9 cellular contexts compared by ENCODE assay signal in the genomic region with DNA sequence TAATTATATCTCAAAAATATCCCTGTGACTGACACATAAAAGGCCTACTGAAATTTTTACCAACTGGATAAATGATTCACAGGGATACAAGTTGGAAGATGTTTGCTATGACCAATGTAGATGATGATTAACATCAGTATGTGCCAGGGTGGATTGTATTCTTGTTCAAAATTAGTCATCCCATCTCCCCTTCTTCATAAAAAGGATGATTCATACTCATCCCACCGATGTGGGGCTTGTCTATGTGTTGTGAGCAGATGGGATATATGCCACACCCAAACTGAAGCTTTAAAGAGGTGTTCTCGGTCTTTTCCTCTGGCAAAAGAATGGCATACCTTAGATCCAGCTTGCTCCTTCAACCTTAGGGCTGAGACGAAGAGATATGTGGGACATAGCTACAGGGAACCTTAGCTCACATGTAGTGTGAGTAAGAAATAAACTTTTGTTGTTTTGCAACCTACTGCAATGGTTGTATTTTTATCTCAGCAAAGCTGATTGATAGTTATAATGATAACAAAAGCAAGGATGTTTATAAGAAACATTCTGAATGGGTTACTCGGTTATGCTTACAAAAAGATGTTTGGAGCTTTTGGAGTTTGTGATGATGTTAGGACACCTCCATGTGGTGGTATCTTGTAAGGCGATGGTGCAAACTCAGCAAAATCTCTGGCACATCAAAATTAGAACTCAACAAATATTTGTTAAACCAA. TPM values are rescaled to one million over a fixed set of nuclear protein-coding genes. Genes with fewer than 3 reads are reported as not detected.
DNase-seq lines count a peak whose midpoint lies in the region; ATAC-seq, FAIRE-seq and TF ChIP-seq lines count a peak whose summit lies in the region.
"Had no signal": no experiment of that assay in that cellular context is flagged by ENCODE, and none has a peak within 500 bp of the region (broad histone marks: within the 10 kb centered on the region; RNA-seq: fewer than 3 reads in every experiment).

No MANE protein-coding gene starts in this region.

- H3K27ac Mint-ChIP-seq in activated CD8-positive, alpha-beta memory T cell treated with anti-CD3 and anti-CD28 coated beads, Interleukin-2, amount 10 ng/mL, durations not matched to agents 7 days and 5 days = no peak overlapping the region

- TF ChIP-seq EP300 in GM12878 (IDR thresholded peaks at IDR 0.05; ENCODE audit: borderline replicate concordance in 1 of 2, control insufficient read depth in 1 of 2, low read depth in 2 of 2, low read length in 2 of 2) = no peak

- BruUV-seq in GM12878 (replicated peaks; lab: Mats Ljungman, UMichigan) = no TSS peak

- H3K27me3 Mint-ChIP-seq in activated CD8-positive, alpha-beta memory T cell treated with anti-CD3 and anti-CD28 coated beads, Interleukin-2, amount 10 ng/mL, durations not matched to agents 7 days and 5 days = no peaks in the 10 kb centered on the region

- no peak overlapping the region for H3K27ac ChIP-seq in GM12878 (ENCODE audit: control insufficient read depth, insufficient read depth)
- H3K27ac ChIP-seq: SK-N-MC had no signal

- in situ Hi-C loops in GM12878 (cut with MboI) = no loop called here

- no peaks in the 10 kb centered on the region for H3K4me1 ChIP-seq in GM12878 (ENCODE audit: control insufficient read depth, insufficient read depth, low read length)
- H3K4me1 ChIP-seq in mucosa of descending colon (ENCODE audit: low read depth) = no peaks in the 10 kb centered on the region

- H3K4me3 ChIP-seq in GM12878 (no peak overlapping the region), mucosa of descending colon (no peak overlapping the region)
- H3K4me3 ChIP-seq: SK-N-MC had no signal

- H3K27me3 ChIP-seq in GM12878 (replicated peaks in 1 of 2; ENCODE audit: control insufficient read depth in 2 of 2, insufficient read depth in 2 of 2, low read length in 1 of 2) = no peaks in the 10 kb centered on the region

- H3K36me3 ChIP-seq in GM12878 (ENCODE audit: control insufficient read depth in 2 of 2, insufficient read depth in 2 of 2, low read length in 1 of 2) (no peaks in the 10 kb centered on the region), mucosa of descending colon (ENCODE audit: low read depth) (no peaks in the 10 kb centered on the region)

- no peak overlapping the region for H3K9ac ChIP-seq in GM12878 (ENCODE audit: control insufficient read depth, insufficient read depth, low read length)

- intact Hi-C loops in GM12878 (cut with micrococcal nuclease; ENCODE audit: unreplicated experiment) (loop anchor here (5.0 to 10.0 kb wide), 3 partner anchors 336 to 698 kb away; no protein-coding TSS in a partner anchor), mucosa of descending colon (cut with DNase I, micrococcal nuclease) (no loop called here)

- WGBS in GM12878 (ENCODE audit: insufficient coverage, insufficient replicate concordance, low lambda C conversion rate, missing lambda C conversion rate) = 22% methylated on average over 5 of the region's 5 CpGs

- TF ChIP-seq RAD21 in GM12878 (IDR thresholded peaks at IDR 0.05; ENCODE audit: insufficient read depth, low read depth, low read length) = peak; percentile 81

- SMC1A ChIA-PET in GM12878 (lab: Charles Lee; ENCODE audit: uncharacterized antibody, unreplicated experiment) = interaction anchor here (0.6 to 1.7 kb wide), 6 partner anchors 10 to 911 kb away, joined by 3 to 7 read pairs (median 4); no protein-coding TSS in a partner anchor

- no peak for TF ChIP-seq POLR2A in GM12878 (IDR thresholded peaks at IDR 0.05; ENCODE audit: low read depth, low read length)

- no peaks in the 10 kb centered on the region for H3K36me3 Mint-ChIP-seq in activated CD8-positive, alpha-beta memory T cell treated with anti-CD3 and anti-CD28 coated beads, Interleukin-2, amount 10 ng/mL, durations not matched to agents 7 days and 5 days

- RAD21 ChIA-PET in GM12878 (lab: Charles Lee; ENCODE audit: unreplicated experiment) = interaction anchor here (0.7 to 1.2 kb wide), 3 partner anchors 29 to 86 kb away, joined by 3 read pairs; a partner anchor contains a TSS

- H3K79me2 ChIP-seq in GM12878 (ENCODE audit: control insufficient read depth, insufficient read depth, low read length) = no peaks in the 10 kb centered on the region

- H3K9me3 Mint-ChIP-seq in activated CD8-positive, alpha-beta memory T cell treated with anti-CD3 and anti-CD28 coated beads, Interleukin-2, amount 10 ng/mL, durations not matched to agents 7 days and 5 days (ENCODE audit: low read depth) = no peaks in the 10 kb centered on the region

- no peak overlapping the region for H2AFZ ChIP-seq in GM12878 (ENCODE audit: control insufficient read depth, low read depth, low read length)

- ATAC-seq in GM19452 (IDR thresholded peaks at IDR 0.05; ENCODE audit: unreplicated experiment) = peak; percentile 67
- peak; percentile 53; the same call in 2 of the 3 replicates for ATAC-seq in GM12878
- peak; percentile 12 for ATAC-seq in mucosa of descending colon
- no peak for ATAC-seq in activated CD8-positive, alpha-beta memory T cell treated with anti-CD3 and anti-CD28 coated beads, Interleukin-2, amount 10 ng/mL, durations not matched to agents 7 days and 5 days

- peak; percentile 56 for TF ChIP-seq CTCF in D721Med (IDR thresholded peaks at IDR 0.05; ENCODE audit: insufficient read depth, missing control alignments)
- TF ChIP-seq CTCF in GM12878 (IDR thresholded peaks at IDR 0.05 in 2 of 3, conservative IDR thresholded peaks at IDR 0.05 in 1 of 3; ENCODE audit: control insufficient read depth in 2 of 3, extremely low read depth in 1 of 3, insufficient read depth in 1 of 3, low read depth in 3 of 3, low read length in 3 of 3) = peak; percentile 33 to 58 (median 48); a peak in 5 of 6 replicates
- TF ChIP-seq CTCF in mucosa of descending colon (IDR thresholded peaks at IDR 0.05) = no peak

- H3K9me3 ChIP-seq in GM12878 (replicated peaks; ENCODE audit: control insufficient read depth, insufficient read depth, low read length) = no peaks in the 10 kb centered on the region
- no peaks in the 10 kb centered on the region for H3K9me3 ChIP-seq in mucosa of descending colon

- no peak overlapping the region for H3K4me2 ChIP-seq in GM12878 (ENCODE audit: control insufficient read depth, insufficient read depth)

- DNase-seq in D721Med (ENCODE audit: insufficient read length, low spot score) (no peak), HTR-8/SVneo (ENCODE audit: insufficient read length, low spot score) (peak; percentile 30), GM12878 (ENCODE audit: low read depth, low spot score) (no peak), mucosa of descending colon (no peak), Kasumi-1 (lab: John Stamatoyannopoulos, UW) (no peak)
- no peak for DNase-seq in activated CD8-positive, alpha-beta memory T cell treated with anti-CD3 and anti-CD28 coated beads, Interleukin-2, amount 10 ng/mL, durations not matched to agents 7 days and 5 days
- DNase-seq in stimulated activated CD4-positive, alpha-beta T cell treated with anti-CD3 and anti-CD28 coated beads, Interleukin-4, amount 100 ng/mL, for 24 hours = no peak

- H4K20me1 ChIP-seq in GM12878 (ENCODE audit: control insufficient read depth, insufficient read depth) = no peaks in the 10 kb centered on the region

- peaks cover 2% of the 10 kb centered on the region for H3K4me1 Mint-ChIP-seq in activated CD8-positive, alpha-beta memory T cell treated with anti-CD3 and anti-CD28 coated beads, Interleukin-2, amount 10 ng/mL, durations not matched to agents 7 days and 5 days

- CTCF ChIA-PET in GM12878 (lab: Yijun Ruan, JAX) = interaction anchor here (0.8 to 2.1 kb wide), 14 partner anchors 9 to 1439 kb away, joined by 3 to 10 read pairs (median 4); no protein-coding TSS in a partner anchor
- CTCF ChIA-PET in activated CD8-positive, alpha-beta memory T cell treated with anti-CD3 and anti-CD28 coated beads, Interleukin-2, amount 10 ng/mL, durations not matched to agents 7 days and 5 days (lab: Charles Lee) = no interaction called here

- POLR2A ChIA-PET in GM12878 (lab: Charles Lee) = interaction anchor here (0.9 kb wide), 1 partner anchor 265 kb away, joined by 4 read pairs; no protein-coding TSS in a partner anchor

- H3K4me3 Mint-ChIP-seq in activated CD8-positive, alpha-beta memory T cell treated with anti-CD3 and anti-CD28 coated beads, Interleukin-2, amount 10 ng/mL, durations not matched to agents 7 days and 5 days = no peak overlapping the region

- FAIRE-seq in D721Med (lab: Jason Lieb, UNC) (peak; percentile 74), HTR-8/SVneo (lab: Jason Lieb, UNC) (no peak), GM12878 (lab: Jason Lieb, UNC) (no peak)

RNA-seq across cellular contexts. Expression of a gene that starts 29.4 kb away (rescaled TPM):
- 0.52 TPM in 1 of 2 replicates, not detected in the other for total RNA-seq in GM12878 (2013; cell fraction: nucleolus; rRNA removed)
- total RNA-seq in GM12878 (2014; rRNA removed) (0.11 TPM in 1 of 2 replicates, not detected in the other), GM12878 (2014; rRNA removed; fragmentation: Illumina TruSeq; extraction: Trizol) (not detected in 2 replicates), GM12878 (2021) (not detected in 2 replicates), mucosa of descending colon (under 1 TPM; 0.28 to 0.90 (median 0.36) TPM)
- polyA plus RNA-seq in GM12878 (2011; ENCODE audit: low read depth) = not detected
- polyA plus RNA-seq in GM12878 (2011; rRNA removed) (not detected in 2 replicates), GM12878 (2014; fragmentation: Illumina TruSeq; extraction: Trizol) (not detected in 2 replicates), GM12878 (2014; fragmentation: Nextera tagmentation; extraction: Ambion mirVana) (under 1 TPM in 1 of 2 experiments, not detected in 1; 0.08 TPM), GM12878 (2014; rRNA removed) (0.27 TPM in 1 of 2 replicates, not detected in the other), GM12878 (2016; fragmentation: Nextera tagmentation; extraction: Ambion mirVana) (under 1 TPM in 1 of 2 experiments, not detected in 1; 0.10 TPM)
- polyA plus RNA-seq in GM12878 (2011; cell fraction: cytosol; rRNA removed) = not detected in 2 replicates
- not detected in 2 replicates for polyA plus RNA-seq in GM12878 (2011; cell fraction: nucleus; rRNA removed)
- not detected in 2 replicates for polyA plus RNA-seq in GM12878 (2012)
- polyA minus RNA-seq in GM12878 (2011; rRNA and poly(A)+ RNA removed) = not detected in 2 replicates
- polyA minus RNA-seq in GM12878 (2011; cell fraction: cytosol; rRNA and poly(A)+ RNA removed) = not detected in 2 replicates
- polyA minus RNA-seq in GM12878 (2011; cell fraction: nucleus; rRNA and poly(A)+ RNA removed) = not detected in 2 replicates
- total RNA-seq in activated CD8-positive, alpha-beta memory T cell treated with anti-CD3 and anti-CD28 coated beads, Interleukin-2, amount 10 ng/mL, durations not matched to agents 7 days and 5 days = not detected

RNA-seq across cellular contexts. Expression of a gene that starts 29.6 kb away (rescaled TPM):
- total RNA-seq in GM12878 (2013; cell fraction: nucleolus; rRNA removed) = 30.8 and 35.5 TPM in 2 replicates
- total RNA-seq in GM12878 (2014; rRNA removed) (6.7 and 9.2 TPM in 2 replicates), GM12878 (2014; rRNA removed; fragmentation: Illumina TruSeq; extraction: Trizol) (11.4 and 12.2 TPM in 2 replicates), GM12878 (2021) (6.9 and 7.9 TPM in 2 replicates), mucosa of descending colon (10 to 100 TPM; 13.2 to 15.2 (median 13.2) TPM)
- 2.9 TPM for polyA plus RNA-seq in GM12878 (2011; ENCODE audit: low read depth)
- polyA plus RNA-seq in GM12878 (2011; rRNA removed) (5.9 and 8.7 TPM in 2 replicates), GM12878 (2014; fragmentation: Illumina TruSeq; extraction: Trizol) (5.3 TPM in 2 replicates), GM12878 (2014; fragmentation: Nextera tagmentation; extraction: Ambion mirVana) (1 to 10 TPM; 3.2 to 4.8 TPM), GM12878 (2014; rRNA removed) (3.1 and 3.4 TPM in 2 replicates), GM12878 (2016; fragmentation: Nextera tagmentation; extraction: Ambion mirVana) (1 to 10 TPM; 4.6 to 5.5 TPM)
- polyA plus RNA-seq in GM12878 (2011; cell fraction: cytosol; rRNA removed) = 1.8 and 2.3 TPM in 2 replicates
- polyA plus RNA-seq in GM12878 (2011; cell fraction: nucleus; rRNA removed) = 5.4 and 6.2 TPM in 2 replicates
- 2.6 and 3.6 TPM in 2 replicates for polyA plus RNA-seq in GM12878 (2012)
- 8.4 and 11.0 TPM in 2 replicates for polyA minus RNA-seq in GM12878 (2011; rRNA and poly(A)+ RNA removed)
- 3.3 and 4.4 TPM in 2 replicates for polyA minus RNA-seq in GM12878 (2011; cell fraction: cytosol; rRNA and poly(A)+ RNA removed)
- polyA minus RNA-seq in GM12878 (2011; cell fraction: nucleus; rRNA and poly(A)+ RNA removed) = 15.6 and 28.9 TPM in 2 replicates
- 1 to 10 TPM; 8.6 to 10.0 TPM for total RNA-seq in activated CD8-positive, alpha-beta memory T cell treated with anti-CD3 and anti-CD28 coated beads, Interleukin-2, amount 10 ng/mL, durations not matched to agents 7 days and 5 days
